ENCODE assay signal across 25 cellular contexts in genomic region chr1:22431965-22432364, GRCh38.
"Had no signal": no experiment of that assay in that cellular context is flagged by ENCODE, and none has a peak within 500 bp of the region (broad histone marks: within the 10 kb centered on the region; RNA-seq: fewer than 3 reads in every experiment).

No MANE protein-coding gene starts in this region.

- H3K27me3 ChIP-seq: gastroesophageal sphincter, thyroid gland had no signal

- DNase-seq: activated CD4-positive, alpha-beta T cell treated with anti-CD3 and anti-CD28 coated beads for 4 hours; activated CD4-positive, alpha-beta T cell treated with anti-CD3 and anti-CD28 coated beads, Interleukin-2, amount 50 U/mL, for 48 hours; activated CD4-positive, CD25-positive, alpha-beta regulatory T cell; activated effector memory CD4-positive, alpha-beta T cell treated with Interleukin-2 at 50 U/mL for 16 hours; activated naive CD4-positive, alpha-beta T cell treated with anti-CD3 and anti-CD28 coated beads for 36 hours; activated naive CD8-positive, alpha-beta T cell treated with anti-CD3 and anti-CD28 coated beads, Interleukin-2, amount 10 ng/mL, durations not matched to agents 7 days and 5 days; activated T-cell treated with anti-CD3 and anti-CD28 coated beads, Interleukin-2, amount 50 U/mL, for 72 hours; amniotic stem cell; cerebellar nuclear complex; endodermal cell; heart left ventricle; islet precursor cell; left colon; mesenchymal stem cell; nephron progenitor cell; right cardiac atrium; stimulated activated CD4-positive, alpha-beta T cell treated with anti-CD3 and anti-CD28 coated beads, Interleukin-12 subunit alpha, Interleukin-12 subunit beta, amount 100 ng/mL, for 4 hours; stimulated activated CD4-positive, alpha-beta T cell treated with anti-CD3 and anti-CD28 coated beads, Interleukin-4, amount 100 ng/mL, for 4 hours; stimulated activated naive CD8-positive, alpha-beta T cell treated with anti-CD3 and anti-CD28 coated beads, Interleukin-15, Interleukin-2, amounts not matched to agents 100 U/mL and 50 U/mL, for 24 hours; substantia nigra; T1000; thyroid gland had no signal

- H3K4me3 ChIP-seq: coronary artery, gastroesophageal sphincter, heart left ventricle, thyroid gland had no signal

- H3K4me1 ChIP-seq: gastroesophageal sphincter, heart left ventricle, parathyroid adenoma, thyroid gland had no signal

- H3K9me3 ChIP-seq: gastroesophageal sphincter, heart left ventricle, thyroid gland had no signal

- H3K36me3 ChIP-seq: gastroesophageal sphincter, heart left ventricle, thyroid gland had no signal

- H3K27ac ChIP-seq: coronary artery, gastroesophageal sphincter, heart left ventricle, parathyroid adenoma, thyroid gland had no signal
